ENCODE assay signal across 8 cellular contexts in genomic region chr4:140095694-140096482, GRCh38. TPM values are rescaled to one million over a fixed set of nuclear protein-coding genes. Genes with fewer than 3 reads are reported as not detected.
DNase-seq lines count a peak whose midpoint lies in the region; ATAC-seq and FAIRE-seq lines count a peak whose summit lies in the region.

No MANE protein-coding gene starts in this region.

- no peaks in the 10 kb centered on the region for H3K36me3 Mint-ChIP-seq in T-cell

- H3K4me3 Mint-ChIP-seq in T-cell, result peak overlapping the region; percentile 72 to 93 (median 72)

- DNase-seq in NCI-H2107 treated with DMSO at 0.1 percent for 48 hours (lab: John Stamatoyannopoulos, UW; ENCODE audit: unreplicated experiment) (peak; percentile 30), NCI-H2107 (lab: John Stamatoyannopoulos, UW) (no peak), T-cell (peak in 30 of 34 experiments; percentile 12 to 73 (median 48)), amniotic epithelial cell (ENCODE audit: low read depth) (peak; percentile 94), NCI-H345 treated with DMSO at 0.1 percent for 48 hours (lab: John Stamatoyannopoulos, UW; ENCODE audit: unreplicated experiment) (no peak), COLO668 (lab: John Stamatoyannopoulos, UW; ENCODE audit: unreplicated experiment) (no peak)
- DNase-seq in stimulated activated CD4-positive, alpha-beta T cell treated with anti-CD3 and anti-CD28 coated beads, Interleukin-2, amount 100 ng/mL, for 24 hours, result peak; percentile 59 to 65

- no peaks in the 10 kb centered on the region for H3K27me3 Mint-ChIP-seq in T-cell

- ATAC-seq in T-cell (replicated peaks in 1 of 4), result peak; percentile 63 to 79 (median 72)

- CTCF ChIA-PET in T-cell (lab: Charles Lee), result interaction anchor here (0.6 to 2.0 kb wide), 10 partner anchors 24 to 277 kb away, joined by 3 to 5 read pairs (median 3); partner anchors contain the start of gene SCOC (in 1 of the 2)

- FAIRE-seq in islet of Langerhans (lab: Jason Lieb, UNC), result peak; percentile 96

- peak overlapping the region; percentile 85 to 95 for H3K27ac Mint-ChIP-seq in T-cell

- H3K4me1 Mint-ChIP-seq in T-cell, result peaks cover 74 to 80% (median 76%) of the 10 kb centered on the region in 3 donors

- no peaks in the 10 kb centered on the region for H3K9me3 Mint-ChIP-seq in T-cell

- POLR2A ChIA-PET in T-cell (lab: Charles Lee), result interaction anchor here (0.9 to 1.1 kb wide), 3 partner anchors 54 to 57 kb away, joined by 3 read pairs; no protein-coding TSS in a partner anchor

RNA-seq across cellular contexts. Expression of gene MAML3, which starts 58.1 kb away (rescaled TPM):
- total RNA-seq in T-cell, result 1 to 10 TPM; 2.0 to 3.4 (median 2.7) TPM

Comparison
In these comparisons a context has a peak if more than half of its experiments do, and no peak if none do; other contexts are left out.
1. DNase-seq: peak in NCI-H2107 treated with DMSO at 0.1 percent for 48 hours (single experiment), T-cell (30 of 34), amniotic epithelial cell (single experiment) and stimulated activated CD4-positive, alpha-beta T cell treated with anti-CD3 and anti-CD28 coated beads, Interleukin-2, amount 100 ng/mL, for 24 hours (2 of 2); none in NCI-H2107 (single experiment), NCI-H345 treated with DMSO at 0.1 percent for 48 hours (single experiment) and COLO668 (single experiment).